Comparison of ENCODE assay signal across 10 cellular contexts in genomic region chr11:86214710-86215109, GRCh38. TPM values are rescaled to one million over a fixed set of nuclear protein-coding genes. Genes with fewer than 3 reads are reported as not detected.
DNase-seq lines count a peak whose midpoint lies in the region; ATAC-seq and TF ChIP-seq lines count a peak whose summit lies in the region.
"Had no signal": no experiment of that assay in that cellular context is flagged by ENCODE, and none has a peak within 500 bp of the region (broad histone marks: within the 10 kb centered on the region; RNA-seq: fewer than 3 reads in every experiment).

No MANE protein-coding gene starts in this region.

- no peak for TF ChIP-seq CTCF in heart left ventricle (IDR thresholded peaks at IDR 0.05)

- H3K4me3 Mint-ChIP-seq in activated naive CD4-positive, alpha-beta T cell treated with anti-CD3 and anti-CD28 coated beads for 36 hours = peak overlapping the region; percentile 0

- DNase-seq in DMS 273 (lab: John Stamatoyannopoulos, UW; ENCODE audit: unreplicated experiment) (peak; percentile 0), DMS 273 treated with DMSO at 0.1 percent for 48 hours (lab: John Stamatoyannopoulos, UW) (no peak), heart left ventricle (no peak), cerebellar cortex (ENCODE audit: low spot score) (no peak)
- DNase-seq in activated naive CD4-positive, alpha-beta T cell treated with anti-CD3 and anti-CD28 coated beads for 36 hours = peak; percentile 92
- DNase-seq in stimulated activated CD8-positive, alpha-beta memory T cell treated with anti-CD3 and anti-CD28 coated beads, Interleukin-4, amount 100 ng/mL, for 48 hours = peak; percentile 89
- no peak for DNase-seq in effector memory CD4-positive, alpha-beta T cell

- no peaks in the 10 kb centered on the region for H3K9me3 ChIP-seq in heart left ventricle
- no peaks in the 10 kb centered on the region for H3K9me3 ChIP-seq in effector memory CD4-positive, alpha-beta T cell (ENCODE audit: control insufficient read depth, low read length)
- H3K9me3 ChIP-seq: thoracic aorta had no signal

- H3K27me3 Mint-ChIP-seq in activated naive CD4-positive, alpha-beta T cell treated with anti-CD3 and anti-CD28 coated beads for 36 hours (ENCODE audit: low read depth) = no peaks in the 10 kb centered on the region

- intact Hi-C loops in activated naive CD4-positive, alpha-beta T cell treated with anti-CD3 and anti-CD28 coated beads for 36 hours (cut with micrococcal nuclease) = loop anchor here (1.0 to 10.0 kb wide), 10 partner anchors 12 to 593 kb away; no protein-coding TSS in a partner anchor
- intact Hi-C loops in heart left ventricle (cut with DNase I) = loop anchor here (5.0 to 10.0 kb wide), 6 partner anchors 172 to 620 kb away; partner anchors contain the start of gene CCDC83 (in 6 of the 10)

- ATAC-seq in HG03342 (IDR thresholded peaks at IDR 0.05; ENCODE audit: unreplicated experiment) (peak; percentile 36), heart left ventricle (no peak)

- WGBS in heart left ventricle, 4 donors = 87 to 100% (median 95%) methylated on average over 1 of the region's 1 CpG

- peak overlapping the region; percentile 69 for H3K27ac Mint-ChIP-seq in activated naive CD4-positive, alpha-beta T cell treated with anti-CD3 and anti-CD28 coated beads for 36 hours

- CTCF ChIA-PET in activated naive CD4-positive, alpha-beta T cell treated with anti-CD3 and anti-CD28 coated beads for 36 hours (lab: Charles Lee) = interaction anchor here (0.8 to 5.1 kb wide), 4 partner anchors 10 to 173 kb away, joined by 3 to 32 read pairs (median 6); no protein-coding TSS in a partner anchor

- peaks cover 81% of the 10 kb centered on the region for H3K4me1 Mint-ChIP-seq in activated naive CD4-positive, alpha-beta T cell treated with anti-CD3 and anti-CD28 coated beads for 36 hours (ENCODE audit: low read depth)

- H3K4me1 ChIP-seq in heart left ventricle = peaks cover 0 to 19% (median 3%) of the 10 kb centered on the region in 12 donors
- H3K4me1 ChIP-seq in effector memory CD4-positive, alpha-beta T cell (ENCODE audit: control insufficient read depth, insufficient read depth, low read length, poor library complexity, severe bottlenecking) = no peaks in the 10 kb centered on the region

- no peaks in the 10 kb centered on the region for H3K27me3 ChIP-seq in heart left ventricle
- H3K27me3 ChIP-seq in effector memory CD4-positive, alpha-beta T cell (replicated peaks; ENCODE audit: control insufficient read depth, insufficient read depth, low read length, poor library complexity, severe bottlenecking) = peaks cover 2% of the 10 kb centered on the region

- H3K9me3 Mint-ChIP-seq in activated naive CD4-positive, alpha-beta T cell treated with anti-CD3 and anti-CD28 coated beads for 36 hours = peaks cover 5% of the 10 kb centered on the region

- H3K36me3 ChIP-seq in heart left ventricle = no peaks in the 10 kb centered on the region
- no peaks in the 10 kb centered on the region for H3K36me3 ChIP-seq in effector memory CD4-positive, alpha-beta T cell (ENCODE audit: control insufficient read depth, insufficient read depth, low read length)
- H3K36me3 ChIP-seq: thoracic aorta had no signal

- H3K36me3 Mint-ChIP-seq in activated naive CD4-positive, alpha-beta T cell treated with anti-CD3 and anti-CD28 coated beads for 36 hours (ENCODE audit: low read depth) = peaks cover 2% of the 10 kb centered on the region

- H3K4me3 ChIP-seq in heart left ventricle = no peak overlapping the region
- no peak overlapping the region for H3K4me3 ChIP-seq in effector memory CD4-positive, alpha-beta T cell (ENCODE audit: insufficient read depth, low read depth, low read length, poor library complexity, severe bottlenecking)
- H3K4me3 ChIP-seq: thoracic aorta had no signal

- H3K27ac ChIP-seq in heart left ventricle = no peak overlapping the region
- no peak overlapping the region for H3K27ac ChIP-seq in effector memory CD4-positive, alpha-beta T cell (ENCODE audit: insufficient read depth, low read length, poor library complexity, severe bottlenecking)
- H3K27ac ChIP-seq: 22Rv1, thoracic aorta had no signal

- no peak for TF ChIP-seq POLR2A in heart left ventricle (IDR thresholded peaks at IDR 0.05)

RNA-seq across cellular contexts. Expression of gene EED, which starts 29.8 kb away (rescaled TPM):
- total RNA-seq in activated naive CD4-positive, alpha-beta T cell treated with anti-CD3 and anti-CD28 coated beads for 36 hours = 10 to 100 TPM; 60.4 to 61.0 TPM
- 10 to 100 TPM in 6 of 9 donors, 1 to 10 TPM in 3; 4.9 to 13.3 (median 11.4) TPM for total RNA-seq in heart left ventricle
- polyA plus RNA-seq in heart left ventricle = 10 to 100 TPM in 1 of 2 donors, 1 to 10 TPM in 1; 9.5 to 13.5 TPM

Comparison
In these comparisons a context has a peak if more than half of its experiments do, and no peak if none do; other contexts are left out.
1. DNase-seq: peak in DMS 273 (single experiment), activated naive CD4-positive, alpha-beta T cell treated with anti-CD3 and anti-CD28 coated beads for 36 hours (single experiment) and stimulated activated CD8-positive, alpha-beta memory T cell treated with anti-CD3 and anti-CD28 coated beads, Interleukin-4, amount 100 ng/mL, for 48 hours (single experiment); none in DMS 273 treated with DMSO at 0.1 percent for 48 hours (single experiment), heart left ventricle (0 of 5), cerebellar cortex (single experiment) and effector memory CD4-positive, alpha-beta T cell (0 of 3).
2. RNA of gene EED, which starts 29.8 kb away (total RNA-seq): 60.4 to 61.0 TPM in activated naive CD4-positive, alpha-beta T cell treated with anti-CD3 and anti-CD28 coated beads for 36 hours; 4.9 to 13.3 TPM in heart left ventricle; every median in the first group is over 4 times any median in the second.